19 cellular contexts compared by ENCODE assay signal in the genomic region with DNA sequence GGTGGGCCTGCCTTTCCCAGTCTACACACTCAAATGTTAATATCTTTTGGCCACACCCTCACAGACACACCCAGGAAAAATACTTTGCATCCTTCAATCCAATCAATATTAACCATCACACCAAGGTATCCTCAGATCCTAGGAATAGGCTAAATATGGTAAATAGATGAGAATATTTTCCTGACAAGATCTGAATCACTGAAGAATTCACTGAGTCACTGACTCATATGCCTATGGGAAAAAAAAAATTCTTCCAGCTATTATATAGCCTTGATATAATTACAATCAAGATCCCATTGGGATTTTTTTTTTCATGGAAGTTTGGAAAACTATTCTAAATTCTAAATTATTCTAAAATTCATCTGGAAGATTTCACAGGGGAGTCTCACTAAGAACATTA.
"Had no signal": no experiment of that assay in that cellular context is flagged by ENCODE, and none has a peak within 500 bp of the region (broad histone marks: within the 10 kb centered on the region; RNA-seq: fewer than 3 reads in every experiment).

No MANE protein-coding gene starts in this region.

- H3K27me3 ChIP-seq: left lung, sigmoid colon, upper lobe of left lung had no signal

- H3K9me3 ChIP-seq: left lung, upper lobe of left lung had no signal

- H3K27ac ChIP-seq: left lung, sigmoid colon, upper lobe of left lung had no signal

- H3K4me1 ChIP-seq: left lung, sigmoid colon, upper lobe of left lung had no signal

- H3K4me3 ChIP-seq: left lung, sigmoid colon, upper lobe of left lung had no signal

- ATAC-seq: activated T-cell treated with anti-CD3 and anti-CD28 coated beads, Interleukin-2, amount 50 U/mL, for 4 hours; effector memory CD8-positive, alpha-beta T cell; left lung; natural killer cell treated with Interleukin-12 subunit alpha and Interleukin-12 subunit beta and Interleukin-15 and Interleukin-18, amount 100 ng/mL, for 72 hours; stimulated activated naive B cell treated with anti-CD40 and anti-IgM and Interleukin-4, amounts not matched to agents 10 μg/mL and 1 μg/mL and 100 μg/mL, for 72 hours; T-cell had no signal

- H3K36me3 ChIP-seq: left lung, sigmoid colon, upper lobe of left lung had no signal

- DNase-seq: activated CD4-positive, alpha-beta T cell treated with anti-CD3 and anti-CD28 coated beads for 1 hour; activated CD4-positive, alpha-beta T cell treated with anti-CD3 and anti-CD28 coated beads, Interleukin-2, amount 50 U/mL, for 48 hours; activated gamma-delta T cell treated with Interleukin-2 at 50 U/mL for 16 hours; activated T-cell treated with anti-CD3 and anti-CD28 coated beads, Interleukin-2, amount 50 U/mL, for 4 hours; aorta; caudate nucleus; effector memory CD8-positive, alpha-beta T cell; head of caudate nucleus; left lung; mesenchymal stem cell; occipital lobe; sigmoid colon; stimulated activated CD4-positive, alpha-beta T cell treated with anti-CD3 and anti-CD28 coated beads, Interleukin-2, amount 100 ng/mL, for 24 hours; stimulated activated naive B cell treated with anti-CD40 and anti-IgM and Interleukin-4, amounts not matched to agents 10 μg/mL and 1 μg/mL and 100 μg/mL, for 72 hours; substantia nigra; T-cell; T1000; upper lobe of left lung had no signal
